Comparison of ENCODE assay signal across 8 cellular contexts in genomic region chr4:88697113-88697512, GRCh38. TPM values are rescaled to one million over a fixed set of nuclear protein-coding genes. Genes with fewer than 3 reads are reported as not detected.
DNase-seq lines count a peak whose midpoint lies in the region; ATAC-seq and TF ChIP-seq lines count a peak whose summit lies in the region.

No MANE protein-coding gene starts in this region.

- peak; percentile 29 for DNase-seq in EL
- DNase-seq in mammary epithelial cell, result no peak
- DNase-seq in left lung, result no peak
- no peak for DNase-seq in stimulated activated naive B cell treated with anti-CD40 and anti-IgM and Interleukin-4, amounts not matched to agents 10 μg/mL and 1 μg/mL and 100 μg/mL, for 72 hours
- DNase-seq in NCI-H1694 treated with DMSO at 0.1 percent for 48 hours (lab: John Stamatoyannopoulos, UW), result no peak
- DNase-seq in NCI-H69 (lab: John Stamatoyannopoulos, UW), result no peak
- no peak for DNase-seq in GDM1 (lab: John Stamatoyannopoulos, UW)

- dilution Hi-C loops in mammary epithelial cell (cut with HindIII; ENCODE audit: low sequenced_read_pairs), result no loop called here

- H3K27me3 ChIP-seq in OCI-LY3 (ENCODE audit: low read depth, low read length), result no peaks in the 10 kb centered on the region
- H3K27me3 ChIP-seq in mammary epithelial cell (ENCODE audit: insufficient read depth, low read length), result no peaks in the 10 kb centered on the region
- no peaks in the 10 kb centered on the region for H3K27me3 ChIP-seq in left lung

- H3K36me3 ChIP-seq in OCI-LY3 (replicated peaks; ENCODE audit: low read depth, low read length) (no peaks in the 10 kb centered on the region), mammary epithelial cell (ENCODE audit: insufficient read depth, low read length) (no peaks in the 10 kb centered on the region), left lung (peaks cover 0 to 25% of the 10 kb centered on the region in 2 donors)

- BruUV-seq in mammary epithelial cell (replicated peaks; lab: Mats Ljungman, UMichigan), result no TSS peak

- in situ Hi-C loops in mammary epithelial cell (cut with MboI; ENCODE audit: low sequenced_read_pairs in 2 of 2), result no loop called here

- H3K9me3 Mint-ChIP-seq in stimulated activated naive B cell treated with anti-CD40 and anti-IgM and Interleukin-4, amounts not matched to agents 10 μg/mL and 1 μg/mL and 100 μg/mL, for 72 hours, result peaks cover 0 to 4% of the 10 kb centered on the region in 2 donors

- peak; percentile 58 for ATAC-seq in left lung
- peak in 1 of 2 donors; percentile 36 for ATAC-seq in stimulated activated naive B cell treated with anti-CD40 and anti-IgM and Interleukin-4, amounts not matched to agents 10 μg/mL and 1 μg/mL and 100 μg/mL, for 72 hours (replicated peaks)

- H3K9ac ChIP-seq in OCI-LY3 (ENCODE audit: low read length) (peak overlapping the region; percentile 53), mammary epithelial cell (ENCODE audit: insufficient read depth, low read length) (peak overlapping the region; percentile 57)

- H2AFZ ChIP-seq in OCI-LY3 (ENCODE audit: low read depth, low read length) (no peak overlapping the region), mammary epithelial cell (ENCODE audit: low read depth, low read length) (peak overlapping the region; percentile 76)

- H3K27ac ChIP-seq in OCI-LY3 (ENCODE audit: low read length) (no peak overlapping the region), mammary epithelial cell (ENCODE audit: insufficient read depth, low read depth, low read length) (peak overlapping the region; percentile 33), left lung (peak overlapping the region; percentile 43 to 58)

- peaks cover 12 to 20% of the 10 kb centered on the region in 2 donors for H3K36me3 Mint-ChIP-seq in stimulated activated naive B cell treated with anti-CD40 and anti-IgM and Interleukin-4, amounts not matched to agents 10 μg/mL and 1 μg/mL and 100 μg/mL, for 72 hours

- H3K4me3 Mint-ChIP-seq in stimulated activated naive B cell treated with anti-CD40 and anti-IgM and Interleukin-4, amounts not matched to agents 10 μg/mL and 1 μg/mL and 100 μg/mL, for 72 hours, result peak overlapping the region; percentile 86 to 93

- peaks cover 19% of the 10 kb centered on the region for H3K4me1 ChIP-seq in OCI-LY3 (ENCODE audit: low read length)
- peaks cover 3% of the 10 kb centered on the region for H3K4me1 ChIP-seq in mammary epithelial cell (ENCODE audit: insufficient read depth, low read length)
- no peaks in the 10 kb centered on the region for H3K4me1 ChIP-seq in left lung

- intact Hi-C loops in mammary epithelial cell (cut with micrococcal nuclease) (no loop called here), left lung (cut with DNase I) (no loop called here)

- 61% methylated on average over 14 of the region's 17 CpGs for WGBS in mammary epithelial cell (ENCODE audit: low coverage, missing lambda C conversion rate)

- H3K27me3 Mint-ChIP-seq in stimulated activated naive B cell treated with anti-CD40 and anti-IgM and Interleukin-4, amounts not matched to agents 10 μg/mL and 1 μg/mL and 100 μg/mL, for 72 hours, result no peaks in the 10 kb centered on the region

- CTCF ChIA-PET in mammary epithelial cell (lab: Charles Lee; ENCODE audit: low non-redundant PET), result no interaction called here

- H3K4me2 ChIP-seq in OCI-LY3 (ENCODE audit: low read length) (peak overlapping the region; percentile 61), mammary epithelial cell (ENCODE audit: insufficient read depth, low read depth, low read length) (peak overlapping the region; percentile 70)

- H3K4me3 ChIP-seq in OCI-LY3 (ENCODE audit: low read length), result peak overlapping the region; percentile 81
- peak overlapping the region; percentile 56 to 65 (median 62) for H3K4me3 ChIP-seq in mammary epithelial cell (replicated peaks in 1 of 3; ENCODE audit: insufficient read depth in 1 of 3, low read depth in 2 of 3, low read length in 3 of 3)
- H3K4me3 ChIP-seq in left lung, result peak overlapping the region; percentile 38 to 54

- no peaks in the 10 kb centered on the region for H3K79me2 ChIP-seq in OCI-LY3 (ENCODE audit: low read length)
- H3K79me2 ChIP-seq in mammary epithelial cell (ENCODE audit: insufficient read depth, low read length), result no peaks in the 10 kb centered on the region

- no peaks in the 10 kb centered on the region for H4K20me1 ChIP-seq in OCI-LY3 (ENCODE audit: insufficient read depth, low read length)
- no peaks in the 10 kb centered on the region for H4K20me1 ChIP-seq in mammary epithelial cell (ENCODE audit: insufficient read depth, low read length)

- H3K4me1 Mint-ChIP-seq in stimulated activated naive B cell treated with anti-CD40 and anti-IgM and Interleukin-4, amounts not matched to agents 10 μg/mL and 1 μg/mL and 100 μg/mL, for 72 hours, result peaks cover 11 to 16% of the 10 kb centered on the region in 2 donors

- H3K9me3 ChIP-seq in OCI-LY3 (ENCODE audit: insufficient read depth, low read length), result no peaks in the 10 kb centered on the region
- H3K9me3 ChIP-seq in mammary epithelial cell (replicated peaks; ENCODE audit: insufficient read depth, low read length), result no peaks in the 10 kb centered on the region
- no peaks in the 10 kb centered on the region for H3K9me3 ChIP-seq in left lung

- peak overlapping the region; percentile 91 for H3K27ac Mint-ChIP-seq in stimulated activated naive B cell treated with anti-CD40 and anti-IgM and Interleukin-4, amounts not matched to agents 10 μg/mL and 1 μg/mL and 100 μg/mL, for 72 hours

- TF ChIP-seq CTCF in OCI-LY3 (IDR thresholded peaks at IDR 0.05; ENCODE audit: low read depth, low read length) (no peak), mammary epithelial cell (conservative IDR thresholded peaks at IDR 0.05 in 1 of 2, IDR thresholded peaks at IDR 0.05 in 1 of 2; ENCODE audit: extremely low read depth in 1 of 2, insufficient read depth in 1 of 2, low read depth in 1 of 2, low read length in 2 of 2) (no peak), left lung (IDR thresholded peaks at IDR 0.05) (no peak)

RNA-seq across cellular contexts. Expression of gene NAP1L5, which starts 0.5 kb away (rescaled TPM):
- 1 to 10 TPM; 2.8 to 4.7 TPM for total RNA-seq in mammary epithelial cell
- 2.3 TPM for polyA plus RNA-seq in mammary epithelial cell
- polyA minus RNA-seq in mammary epithelial cell, result 0.88 TPM
- 1 to 10 TPM; 3.2 to 4.7 TPM for total RNA-seq in left lung
